21 cellular contexts compared by ENCODE assay signal in genomic region chr14:49506650-49507049, GRCh38.
"Had no signal": no experiment of that assay in that cellular context is flagged by ENCODE, and none has a peak within 500 bp of the region (broad histone marks: within the 10 kb centered on the region; RNA-seq: fewer than 3 reads in every experiment).

No MANE protein-coding gene starts in this region.

- H3K27ac Mint-ChIP-seq: activated CD8-positive, alpha-beta T cell treated with anti-CD3 and anti-CD28 coated beads, Interleukin-2, amount 10 ng/mL, durations not matched to agents 7 days and 5 days; activated naive CD8-positive, alpha-beta T cell treated with anti-CD3 and anti-CD28 coated beads, Interleukin-2, amount 50 U/mL, for 24 hours; activated T-helper 1 cell treated with anti-CD3 and anti-CD28 coated beads, Interleukin-12 subunit alpha, Interleukin-12 subunit beta, Interleukin-2, Interleukin-4 antibody, amounts not matched to agents 30 ng/mL and 10 ng/mL and 1 ng/mL, durations not matched to agents 14 hours and 24 hours and 36 hours; natural killer cell had no signal

- H3K4me3 ChIP-seq: cardiac muscle cell, left lung, lung, prostate gland, upper lobe of right lung had no signal

- H3K27me3 ChIP-seq: cardiac muscle cell, foreskin keratinocyte, left lung, upper lobe of right lung had no signal

- H3K9me3 ChIP-seq: left lung, prostate gland, upper lobe of right lung had no signal

- H3K4me3 Mint-ChIP-seq: activated CD8-positive, alpha-beta T cell treated with anti-CD3 and anti-CD28 coated beads, Interleukin-2, amount 10 ng/mL, durations not matched to agents 7 days and 5 days; activated naive CD8-positive, alpha-beta T cell treated with anti-CD3 and anti-CD28 coated beads, Interleukin-2, amount 50 U/mL, for 24 hours; activated T-helper 1 cell treated with anti-CD3 and anti-CD28 coated beads, Interleukin-12 subunit alpha, Interleukin-12 subunit beta, Interleukin-2, Interleukin-4 antibody, amounts not matched to agents 30 ng/mL and 10 ng/mL and 1 ng/mL, durations not matched to agents 14 hours and 24 hours and 36 hours; natural killer cell had no signal

- H3K9me3 Mint-ChIP-seq: activated naive CD8-positive, alpha-beta T cell treated with anti-CD3 and anti-CD28 coated beads, Interleukin-2, amount 50 U/mL, for 24 hours; activated T-helper 1 cell treated with anti-CD3 and anti-CD28 coated beads, Interleukin-12 subunit alpha, Interleukin-12 subunit beta, Interleukin-2, Interleukin-4 antibody, amounts not matched to agents 30 ng/mL and 10 ng/mL and 1 ng/mL, durations not matched to agents 14 hours and 24 hours and 36 hours; natural killer cell had no signal

- ATAC-seq: activated CD8-positive, alpha-beta T cell treated with anti-CD3 and anti-CD28 coated beads, Interleukin-2, amount 10 ng/mL, durations not matched to agents 7 days and 5 days; activated naive CD8-positive, alpha-beta T cell treated with anti-CD3 and anti-CD28 coated beads, Interleukin-2, amount 50 U/mL, for 24 hours; foreskin keratinocyte; left lung; natural killer cell; upper lobe of right lung had no signal

- DNase-seq: activated CD4-positive, alpha-beta T cell treated with anti-CD3 and anti-CD28 coated beads for 1 hour; activated CD4-positive, alpha-beta T cell treated with anti-CD3 and anti-CD28 coated beads, Interleukin-2, amount 50 U/mL, for 1 hour; activated CD8-positive, alpha-beta T cell treated with anti-CD3 and anti-CD28 coated beads, Interleukin-2, amount 10 ng/mL, durations not matched to agents 7 days and 5 days; activated gamma-delta T cell; activated naive CD4-positive, alpha-beta T cell treated with anti-CD3 and anti-CD28 coated beads, Interleukin-2, amount 50 U/mL, for 16 hours; activated naive CD8-positive, alpha-beta T cell treated with anti-CD3 and anti-CD28 coated beads, Interleukin-2, amount 50 U/mL, for 24 hours; cortex of kidney; erythroblast; foreskin keratinocyte; kidney; left lung; midbrain; natural killer cell; stimulated activated CD4-positive, alpha-beta T cell treated with anti-CD3 and anti-CD28 coated beads, Interleukin-4, amount 100 ng/mL, for 24 hours; stimulated activated naive CD4-positive, alpha-beta T cell treated with Interleukin-2 at 50 U/mL for 16 hours; upper lobe of right lung; WERI-Rb-1 had no signal

- H3K4me1 ChIP-seq: left lung, prostate gland, upper lobe of right lung had no signal

- H3K36me3 ChIP-seq: cardiac muscle cell, left lung, prostate gland, upper lobe of right lung, WERI-Rb-1 had no signal

- H3K27ac ChIP-seq: cardiac muscle cell, foreskin keratinocyte, left lung, prostate gland, upper lobe of right lung, WERI-Rb-1 had no signal

- H3K36me3 Mint-ChIP-seq: natural killer cell had no signal

- H3K4me1 Mint-ChIP-seq: activated naive CD8-positive, alpha-beta T cell treated with anti-CD3 and anti-CD28 coated beads, Interleukin-2, amount 50 U/mL, for 24 hours; natural killer cell had no signal
